Comparison of ENCODE assay signal across 1 cellular context in the genomic region with DNA sequence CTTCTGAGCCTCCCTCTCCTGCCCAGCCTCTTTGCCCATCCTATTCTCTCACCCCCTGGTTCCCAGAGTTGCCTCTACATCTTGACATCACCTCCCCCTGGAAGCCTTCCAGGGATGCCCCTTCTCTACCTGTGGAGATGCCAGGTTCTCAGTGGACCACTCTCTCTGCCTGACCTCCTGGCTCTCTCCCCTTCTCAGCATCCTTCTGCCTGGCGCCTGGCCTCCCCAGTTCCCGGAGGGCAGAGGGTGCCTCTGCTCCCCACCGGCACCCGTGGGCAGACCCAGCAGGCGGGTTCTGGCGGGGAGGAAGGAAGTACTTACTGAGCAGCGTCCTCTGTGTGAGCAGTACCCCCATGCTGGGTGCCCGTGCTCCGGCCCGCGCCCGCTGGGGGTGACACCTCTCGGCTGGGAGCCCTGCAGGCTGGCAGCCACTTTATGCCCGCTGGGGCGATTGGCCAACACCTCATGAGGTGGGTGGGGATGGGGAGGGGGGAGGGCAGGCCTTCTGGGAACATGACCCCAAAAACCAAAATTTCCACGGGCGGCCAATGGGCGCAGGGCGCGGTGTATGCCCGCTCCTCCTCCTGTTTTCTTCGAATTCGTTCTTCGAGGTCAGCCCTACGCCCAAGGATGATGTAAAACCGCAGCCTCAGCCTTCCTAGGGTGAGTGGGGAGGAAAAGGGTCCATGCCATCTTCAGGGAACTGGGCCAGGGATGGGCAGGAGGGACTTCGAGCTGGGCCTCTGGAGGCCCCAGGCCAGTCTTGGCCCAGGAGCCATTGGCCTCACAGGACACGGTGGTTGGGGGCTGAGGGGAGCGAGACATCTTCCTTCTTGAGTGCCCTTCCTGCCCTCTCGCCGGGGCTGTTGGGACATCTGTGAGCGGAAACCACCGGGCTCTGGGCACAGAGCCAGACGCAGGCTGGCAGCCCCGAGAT.
TF ChIP-seq lines count a peak whose summit lies in the region.

OSM (minus strand) TSS at position 407 of the 937 bp plus-strand sequence; CDS start at position 355, 52 bp downstream.

TF ChIP-seq in SK-N-SH treated with all-trans-retinoic acid at 6 μM for 48 hours, 23 proteins besides CTCF, POLR2A, EP300 and RAD21 (continued from another document):
- TF ChIP-seq CREB5 (CRISPR knock-in tag; IDR thresholded peaks at IDR 0.05; ENCODE audit: low read depth) (no peak), ZNF8 (CRISPR knock-in tag; IDR thresholded peaks at IDR 0.05) (no peak), GLIS3 (CRISPR knock-in tag; IDR thresholded peaks at IDR 0.05) (no peak)
TF ChIP-seq in SK-N-SH treated with all-trans-retinoic acid at 6 μM for 48 hours: peak in this region for 0.
